21 cellular contexts compared by ENCODE assay signal in the genomic region with DNA sequence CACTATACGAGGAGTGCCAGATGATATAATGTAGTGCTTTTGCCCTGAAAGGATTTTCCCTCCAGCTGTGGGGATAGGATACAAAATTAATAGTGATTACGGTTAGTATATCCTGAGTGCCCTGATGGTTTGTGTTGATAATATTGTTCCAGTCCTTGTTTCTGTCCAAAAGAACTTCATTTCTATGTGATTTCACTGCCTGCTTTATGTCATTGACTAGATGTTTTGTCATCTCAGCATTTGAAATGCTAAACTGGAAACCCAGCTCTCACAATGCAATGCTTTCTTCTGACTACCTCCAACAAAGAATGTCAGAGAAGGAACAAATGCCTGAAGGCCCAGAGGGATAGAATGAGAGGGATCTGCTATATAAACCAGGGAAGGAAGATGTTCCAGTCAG.
A peak's percentile ranks its signal among the peaks of the same experiment; 100 is the strongest.
DNase-seq lines count a peak whose midpoint lies in the region; ATAC-seq and TF ChIP-seq lines count a peak whose summit lies in the region.
"Had no signal": no experiment of that assay in that cellular context is flagged by ENCODE, and none has a peak within 500 bp of the region (broad histone marks: within the 10 kb centered on the region; RNA-seq: fewer than 3 reads in every experiment).

No MANE protein-coding gene starts in this region.

- no peaks in the 10 kb centered on the region for H3K4me1 ChIP-seq in transverse colon
- H3K4me1 ChIP-seq: body of pancreas, colonic mucosa had no signal

- H3K4me3 Mint-ChIP-seq in HFFc6 (no peak overlapping the region), memory B cell (no peak overlapping the region), progenitor cell of endocrine pancreas (ENCODE audit: low read depth) (no peak overlapping the region)
- H3K4me3 Mint-ChIP-seq: CD8-positive, alpha-beta memory T cell had no signal

- DNase-seq in HFFc6 (no peak), memory B cell (ENCODE audit: low spot score in 2 of 2) (no peak), substantia nigra (lab: John Stamatoyannopoulos, UW) (peak in 2 of 49 donors; percentile 3 to 32), progenitor cell of endocrine pancreas (ENCODE audit: low spot score, unreplicated experiment) (no peak), transverse colon (no peak)
- DNase-seq: activated naive CD4-positive, alpha-beta T cell treated with anti-CD3 and anti-CD28 coated beads, Interleukin-2, amount 50 U/mL, for 16 hours; activated T-cell treated with anti-CD3 and anti-CD28 coated beads, Interleukin-2, amount 50 U/mL, for 1 hour; body of pancreas; CD8-positive, alpha-beta memory T cell; colonic mucosa; Kasumi-1; left colon; NCI-H1930; NCI-H2227 treated with DMSO at 0.1 percent for 48 hours; PC-9; SIG-M5; stimulated activated CD4-positive, alpha-beta T cell treated with anti-CD3 and anti-CD28 coated beads, Interleukin-1b, Interleukin-23, amount 100 ng/mL, for 48 hours; T-helper 1 cell had no signal

- in situ Hi-C loops in transverse colon (cut with MboI; ENCODE audit: low pct_ligation_motif_present in 1 of 4, low pct_unique_long_range_greater_than_20kb in 1 of 4, low sequenced_read_pairs in 3 of 4), result no loop called here

- no peaks in the 10 kb centered on the region for H3K27me3 ChIP-seq in transverse colon
- H3K27me3 ChIP-seq: body of pancreas, colonic mucosa had no signal

- H3K27me3 Mint-ChIP-seq in HFFc6 (ENCODE audit: insufficient read depth), result no peaks in the 10 kb centered on the region; the same call in 1 of the 2 replicates
- no peaks in the 10 kb centered on the region for H3K27me3 Mint-ChIP-seq in memory B cell
- H3K27me3 Mint-ChIP-seq in progenitor cell of endocrine pancreas, result no peaks in the 10 kb centered on the region
- H3K27me3 Mint-ChIP-seq: CD8-positive, alpha-beta memory T cell had no signal

- 75 to 88% methylated on average over 2 of the region's 2 CpGs for WGBS in transverse colon (ENCODE audit: low coverage in 1 of 2), 2 donors

- H3K4me1 Mint-ChIP-seq in HFFc6 (ENCODE audit: low read depth), result no peaks in the 10 kb centered on the region
- H3K4me1 Mint-ChIP-seq in memory B cell, result no peaks in the 10 kb centered on the region
- no peaks in the 10 kb centered on the region for H3K4me1 Mint-ChIP-seq in progenitor cell of endocrine pancreas (ENCODE audit: low read depth)
- H3K4me1 Mint-ChIP-seq: CD8-positive, alpha-beta memory T cell had no signal

- no peaks in the 10 kb centered on the region for H3K9me3 Mint-ChIP-seq in HFFc6
- no peaks in the 10 kb centered on the region for H3K9me3 Mint-ChIP-seq in memory B cell
- no peaks in the 10 kb centered on the region for H3K9me3 Mint-ChIP-seq in progenitor cell of endocrine pancreas (ENCODE audit: low read depth)
- H3K9me3 Mint-ChIP-seq: CD8-positive, alpha-beta memory T cell had no signal

- TF ChIP-seq POLR2A in transverse colon (IDR thresholded peaks at IDR 0.05), result no peak

- H3K36me3 Mint-ChIP-seq in HFFc6 (ENCODE audit: low read depth), result peaks cover 33% of the 10 kb centered on the region
- H3K36me3 Mint-ChIP-seq in memory B cell, result peaks cover 25% of the 10 kb centered on the region
- peaks cover 34% of the 10 kb centered on the region for H3K36me3 Mint-ChIP-seq in progenitor cell of endocrine pancreas (ENCODE audit: insufficient read depth)

- H3K36me3 ChIP-seq in transverse colon, result peaks cover 0 to 70% (median 24%) of the 10 kb centered on the region in 4 donors

- H3K4me3 ChIP-seq in transverse colon, result no peak overlapping the region
- H3K4me3 ChIP-seq: body of pancreas, colonic mucosa, PC-9, skin epidermis had no signal

- H3K9me3 ChIP-seq in transverse colon, result no peaks in the 10 kb centered on the region
- H3K9me3 ChIP-seq: body of pancreas, colonic mucosa had no signal

- intact Hi-C loops in transverse colon (cut with DNase I; ENCODE audit: low total_unique reads), result no loop called here

- ATAC-seq in memory B cell (ENCODE audit: low read depth), result no peak
- no peak for ATAC-seq in GM21737 (IDR thresholded peaks at IDR 0.05; ENCODE audit: unreplicated experiment)
- ATAC-seq: body of pancreas, left colon had no signal

- H3K27ac Mint-ChIP-seq in HFFc6, result peak overlapping the region; percentile 15; the same call in 1 of the 2 replicates
- H3K27ac Mint-ChIP-seq in memory B cell, result peak overlapping the region; percentile 69
- no peak overlapping the region for H3K27ac Mint-ChIP-seq in progenitor cell of endocrine pancreas

- TF ChIP-seq CTCF in HFFc6 (IDR thresholded peaks at IDR 0.05) (no peak), progenitor cell of endocrine pancreas (IDR thresholded peaks at IDR 0.05; ENCODE audit: unreplicated experiment) (no peak), transverse colon (IDR thresholded peaks at IDR 0.05) (no peak)

- H3K27ac ChIP-seq in angular gyrus (ENCODE audit: low read depth, low read length) (peak overlapping the region; percentile 82), substantia nigra (ENCODE audit: low read depth, low read length, poor library complexity, severe bottlenecking) (peak overlapping the region; percentile 68), transverse colon (no peak overlapping the region)
- H3K27ac ChIP-seq: body of pancreas, colonic mucosa, PC-9, skin epidermis had no signal

- no peak for TF ChIP-seq EP300 in transverse colon (IDR thresholded peaks at IDR 0.05; ENCODE audit: low read depth)

Comparison
In these comparisons a context has a peak if more than half of its experiments do, and no peak if none do; other contexts are left out.
1. H3K27ac ChIP-seq: peak in angular gyrus (single experiment) and substantia nigra (single experiment); none in transverse colon (0 of 4).